37 cellular contexts compared by ENCODE assay signal in the genomic region with DNA sequence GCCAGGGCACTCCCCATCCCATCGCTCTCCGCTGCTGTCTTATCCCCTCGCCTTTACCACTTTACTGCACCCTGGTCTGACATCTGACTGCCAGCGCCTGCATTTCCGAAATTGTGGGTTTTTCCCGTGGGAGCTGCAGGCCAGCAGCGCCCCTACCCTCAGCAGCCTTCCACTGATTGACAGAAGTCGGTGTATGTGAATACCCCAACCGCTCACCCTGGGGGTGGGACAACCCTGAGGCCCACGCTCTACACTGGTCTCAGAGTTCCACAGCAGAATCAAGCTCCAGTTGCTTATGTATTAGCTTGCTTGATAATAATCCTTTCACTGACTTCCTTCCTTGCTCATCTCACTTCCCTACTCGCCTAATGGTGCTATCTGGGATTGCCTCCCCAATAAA.
"Had no signal": no experiment of that assay in that cellular context is flagged by ENCODE, and none has a peak within 500 bp of the region (broad histone marks: within the 10 kb centered on the region; RNA-seq: fewer than 3 reads in every experiment).

No MANE protein-coding gene starts in this region.

- H3K36me3 ChIP-seq: ascending aorta, cardiac muscle cell had no signal

- DNase-seq: activated B cell treated with CpG ODN at 0.5 μM for 24 hours; activated CD4-positive, alpha-beta memory T cell treated with anti-CD3 and anti-CD28 coated beads for 36 hours; activated CD4-positive, alpha-beta T cell treated with anti-CD3 and anti-CD28 coated beads for 4 hours; activated CD4-positive, alpha-beta T cell treated with anti-CD3 and anti-CD28 coated beads, Interleukin-2, amount 10 ng/mL, durations not matched to agents 24 days and 14 days; activated CD4-positive, alpha-beta T cell treated with anti-CD3 and anti-CD28 coated beads, Interleukin-2, amount 50 U/mL, for 1 hour; activated CD4-positive, alpha-beta T cell treated with anti-CD3 and anti-CD28 coated beads, Interleukin-2, amount 50 U/mL, for 4 hours; activated CD4-positive, CD25-positive, alpha-beta regulatory T cell treated with anti-CD3 and anti-CD28 coated beads, Interleukin-2, amount 50 U/mL, for 72 hours; activated CD8-positive, alpha-beta memory T cell treated with anti-CD3 and anti-CD28 coated beads, Interleukin-2, amount 50 U/mL, for 4 hours; activated CD8-positive, alpha-beta T cell treated with anti-CD3 and anti-CD28 coated beads for 36 hours; activated effector memory CD4-positive, alpha-beta T cell treated with anti-CD3 and anti-CD28 coated beads, Interleukin-2, amount 50 U/mL, for 16 hours; activated gamma-delta T cell treated with Interleukin-2 at 50 U/mL for 16 hours; activated naive CD4-positive, alpha-beta T cell; activated naive CD4-positive, alpha-beta T cell treated with anti-CD3 and anti-CD28 coated beads for 36 hours; activated naive CD4-positive, alpha-beta T cell treated with anti-CD3 and anti-CD28 coated beads, Interleukin-2, amount 50 U/mL, for 16 hours; activated naive CD8-positive, alpha-beta T cell treated with anti-CD3 and anti-CD28 coated beads, Interleukin-2, amount 10 ng/mL, durations not matched to agents 7 days and 5 days; activated naive CD8-positive, alpha-beta T cell treated with anti-CD3 and anti-CD28 coated beads, Interleukin-2, amount 50 U/mL, for 24 hours; activated T-cell treated with anti-CD3 and anti-CD28 coated beads for 4 hours; activated T-cell treated with anti-CD3 and anti-CD28 coated beads, Interleukin-2, amount 50 U/mL, for 1 hour; activated T-cell treated with anti-CD3 and anti-CD28 coated beads, Interleukin-2, amount 50 U/mL, for 4 hours; activated T-cell treated with anti-CD3 and anti-CD28 coated beads, Interleukin-2, amount 50 U/mL, for 72 hours; amygdala; anterior cingulate cortex; caudate nucleus; SW 1271; T-helper 1 cell; T-helper 2 cell; T-helper 9 cell had no signal

- ATAC-seq: activated CD8-positive, alpha-beta T cell treated with anti-CD3 and anti-CD28 coated beads for 36 hours; activated naive CD4-positive, alpha-beta T cell treated with anti-CD3 and anti-CD28 coated beads, Interleukin-2, amount 50 U/mL, for 72 hours; activated naive CD8-positive, alpha-beta T cell treated with anti-CD3 and anti-CD28 coated beads, Interleukin-2, amount 50 U/mL, for 24 hours; activated T-cell treated with anti-CD3 and anti-CD28 coated beads, Interleukin-2, amount 50 U/mL, for 4 hours; activated T-cell treated with anti-CD3 and anti-CD28 coated beads, Interleukin-2, amount 50 U/mL, for 72 hours; activated T-helper 17 cell treated with anti-CD3 and anti-CD28 coated beads, Interleukin-2, amount 50 U/mL, for 72 hours had no signal

- H3K36me3 Mint-ChIP-seq: activated CD4-positive, alpha-beta memory T cell treated with anti-CD3 and anti-CD28 coated beads for 36 hours; activated naive CD4-positive, alpha-beta T cell treated with anti-CD3 and anti-CD28 coated beads, Interleukin-2, amount 50 U/mL, for 72 hours; activated naive CD8-positive, alpha-beta T cell treated with anti-CD3 and anti-CD28 coated beads, Interleukin-2, amount 10 ng/mL, durations not matched to agents 7 days and 5 days; brain had no signal

- H3K27ac Mint-ChIP-seq: activated B cell treated with CpG ODN at 0.5 μM for 24 hours; activated CD4-positive, alpha-beta memory T cell treated with anti-CD3 and anti-CD28 coated beads for 36 hours; activated CD4-positive, alpha-beta T cell treated with anti-CD3 and anti-CD28 coated beads, Interleukin-2, amount 10 ng/mL, durations not matched to agents 24 days and 14 days; activated CD8-positive, alpha-beta T cell treated with anti-CD3 and anti-CD28 coated beads for 36 hours; activated naive CD4-positive, alpha-beta T cell treated with anti-CD3 and anti-CD28 coated beads for 36 hours; activated naive CD4-positive, alpha-beta T cell treated with anti-CD3 and anti-CD28 coated beads, Interleukin-2, amount 50 U/mL, for 72 hours; activated naive CD8-positive, alpha-beta T cell treated with anti-CD3 and anti-CD28 coated beads, Interleukin-2, amount 10 ng/mL, durations not matched to agents 7 days and 5 days; activated naive CD8-positive, alpha-beta T cell treated with anti-CD3 and anti-CD28 coated beads, Interleukin-2, amount 50 U/mL, for 24 hours; activated T-cell treated with anti-CD3 and anti-CD28 coated beads, Interleukin-2, amount 50 U/mL, for 72 hours; activated T-helper 1 cell treated with anti-CD3 and anti-CD28 coated beads, Interleukin-12 subunit alpha, Interleukin-12 subunit beta, Interleukin-2, Interleukin-4 antibody, amounts not matched to agents 30 ng/mL and 10 ng/mL and 1 ng/mL, durations not matched to agents 14 hours and 24 hours and 36 hours; activated T-helper 17 cell treated with anti-CD3 and anti-CD28 coated beads, Interleukin-2, amount 50 U/mL, for 72 hours; T-helper 1 cell treated with Interleukin-12 subunit alpha and Interleukin-12 subunit beta and Interleukin-4 antibody, amounts not matched to agents 30 μg/mL and 1 μg/mL, for 36 hours; T-helper 2 cell treated with Interferon-gamma antibody and Interleukin-4, amounts not matched to agents 5 μg/mL and 100 μg/mL, for 36 hours had no signal

- H3K9me3 Mint-ChIP-seq: activated B cell treated with CpG ODN at 0.5 μM for 24 hours; activated CD4-positive, alpha-beta memory T cell treated with anti-CD3 and anti-CD28 coated beads for 36 hours; activated CD4-positive, alpha-beta T cell treated with anti-CD3 and anti-CD28 coated beads, Interleukin-2, amount 10 ng/mL, durations not matched to agents 24 days and 14 days; activated CD8-positive, alpha-beta T cell treated with anti-CD3 and anti-CD28 coated beads for 36 hours; activated naive CD4-positive, alpha-beta T cell treated with anti-CD3 and anti-CD28 coated beads for 36 hours; activated naive CD4-positive, alpha-beta T cell treated with anti-CD3 and anti-CD28 coated beads, Interleukin-2, amount 50 U/mL, for 72 hours; activated naive CD8-positive, alpha-beta T cell treated with anti-CD3 and anti-CD28 coated beads, Interleukin-2, amount 10 ng/mL, durations not matched to agents 7 days and 5 days; activated naive CD8-positive, alpha-beta T cell treated with anti-CD3 and anti-CD28 coated beads, Interleukin-2, amount 50 U/mL, for 24 hours; activated T-cell treated with anti-CD3 and anti-CD28 coated beads, Interleukin-2, amount 50 U/mL, for 72 hours; activated T-helper 1 cell treated with anti-CD3 and anti-CD28 coated beads, Interleukin-12 subunit alpha, Interleukin-12 subunit beta, Interleukin-2, Interleukin-4 antibody, amounts not matched to agents 30 ng/mL and 10 ng/mL and 1 ng/mL, durations not matched to agents 14 hours and 24 hours and 36 hours; activated T-helper 17 cell treated with anti-CD3 and anti-CD28 coated beads, Interleukin-2, amount 50 U/mL, for 72 hours; central memory CD8-positive, alpha-beta T cell; T-helper 1 cell treated with Interleukin-12 subunit alpha and Interleukin-12 subunit beta and Interleukin-4 antibody, amounts not matched to agents 30 μg/mL and 1 μg/mL, for 36 hours; T-helper 2 cell treated with Interferon-gamma antibody and Interleukin-4, amounts not matched to agents 5 μg/mL and 100 μg/mL, for 36 hours had no signal

- H3K27ac ChIP-seq: ascending aorta, cardiac muscle cell, VCaP had no signal

- H3K27me3 ChIP-seq: ascending aorta, cardiac muscle cell had no signal

- H3K4me3 ChIP-seq: ascending aorta, cardiac muscle cell had no signal

- H3K27me3 Mint-ChIP-seq: activated B cell treated with CpG ODN at 0.5 μM for 24 hours; activated CD4-positive, alpha-beta memory T cell treated with anti-CD3 and anti-CD28 coated beads for 36 hours; activated CD8-positive, alpha-beta T cell treated with anti-CD3 and anti-CD28 coated beads for 36 hours; activated naive CD8-positive, alpha-beta T cell treated with anti-CD3 and anti-CD28 coated beads, Interleukin-2, amount 50 U/mL, for 24 hours; activated T-helper 17 cell treated with anti-CD3 and anti-CD28 coated beads, Interleukin-2, amount 50 U/mL, for 72 hours; brain; central memory CD8-positive, alpha-beta T cell had no signal

- H3K4me3 Mint-ChIP-seq: activated B cell treated with CpG ODN at 0.5 μM for 24 hours; activated CD4-positive, alpha-beta memory T cell treated with anti-CD3 and anti-CD28 coated beads for 36 hours; activated CD4-positive, alpha-beta T cell treated with anti-CD3 and anti-CD28 coated beads, Interleukin-2, amount 10 ng/mL, durations not matched to agents 24 days and 14 days; activated CD8-positive, alpha-beta T cell treated with anti-CD3 and anti-CD28 coated beads for 36 hours; activated naive CD4-positive, alpha-beta T cell treated with anti-CD3 and anti-CD28 coated beads for 36 hours; activated naive CD8-positive, alpha-beta T cell treated with anti-CD3 and anti-CD28 coated beads, Interleukin-2, amount 10 ng/mL, durations not matched to agents 7 days and 5 days; activated naive CD8-positive, alpha-beta T cell treated with anti-CD3 and anti-CD28 coated beads, Interleukin-2, amount 50 U/mL, for 24 hours; activated T-cell treated with anti-CD3 and anti-CD28 coated beads, Interleukin-2, amount 50 U/mL, for 4 hours; activated T-cell treated with anti-CD3 and anti-CD28 coated beads, Interleukin-2, amount 50 U/mL, for 72 hours; activated T-helper 1 cell treated with anti-CD3 and anti-CD28 coated beads, Interleukin-12 subunit alpha, Interleukin-12 subunit beta, Interleukin-2, Interleukin-4 antibody, amounts not matched to agents 30 ng/mL and 10 ng/mL and 1 ng/mL, durations not matched to agents 14 hours and 24 hours and 36 hours; activated T-helper 17 cell treated with anti-CD3 and anti-CD28 coated beads, Interleukin-2, amount 50 U/mL, for 72 hours; brain; central memory CD8-positive, alpha-beta T cell; T-helper 1 cell treated with Interleukin-12 subunit alpha and Interleukin-12 subunit beta and Interleukin-4 antibody, amounts not matched to agents 30 μg/mL and 1 μg/mL, for 36 hours; T-helper 2 cell treated with Interferon-gamma antibody and Interleukin-4, amounts not matched to agents 5 μg/mL and 100 μg/mL, for 36 hours had no signal

- H3K9me3 ChIP-seq: ascending aorta had no signal

- H3K4me1 Mint-ChIP-seq: activated B cell treated with CpG ODN at 0.5 μM for 24 hours; activated CD4-positive, alpha-beta T cell treated with anti-CD3 and anti-CD28 coated beads, Interleukin-2, amount 10 ng/mL, durations not matched to agents 24 days and 14 days; activated naive CD8-positive, alpha-beta T cell treated with anti-CD3 and anti-CD28 coated beads, Interleukin-2, amount 10 ng/mL, durations not matched to agents 7 days and 5 days; activated naive CD8-positive, alpha-beta T cell treated with anti-CD3 and anti-CD28 coated beads, Interleukin-2, amount 50 U/mL, for 24 hours; activated T-helper 17 cell treated with anti-CD3 and anti-CD28 coated beads, Interleukin-2, amount 50 U/mL, for 72 hours; central memory CD8-positive, alpha-beta T cell had no signal
